3 cellular contexts compared by ENCODE assay signal in the genomic region with DNA sequence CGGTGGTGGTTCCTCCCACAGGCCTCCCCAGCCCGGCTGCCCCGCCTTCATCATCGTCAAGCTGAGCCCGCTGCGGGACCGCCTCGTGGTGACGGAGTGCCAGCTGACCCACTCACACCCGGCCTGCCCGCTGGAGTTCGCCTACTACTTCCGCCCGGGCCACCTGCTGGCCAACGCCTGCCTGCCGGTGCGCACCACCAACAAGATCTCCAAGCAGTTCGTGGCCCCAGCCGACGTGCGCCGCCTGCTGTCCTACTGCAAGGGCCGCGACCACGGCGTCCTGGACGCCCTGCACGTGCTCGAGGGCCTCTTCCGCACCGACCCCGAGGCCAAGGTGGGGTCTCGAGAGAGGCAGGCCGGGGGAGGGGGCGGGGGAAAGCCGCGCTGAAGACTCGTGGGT.
TF ChIP-seq lines count a peak whose summit lies in the region.

No MANE protein-coding gene starts in this region.

TF ChIP-seq in SK-N-SH, 30 proteins besides CTCF, POLR2A, EP300 and RAD21 (continues in another document):
- TF ChIP-seq MXI1 (IDR thresholded peaks at IDR 0.05; ENCODE audit: low read depth, low read length) (no peak), TEAD4 (IDR thresholded peaks at IDR 0.05; ENCODE audit: borderline replicate concordance, insufficient read depth) (no peak), FOXM1 (IDR thresholded peaks at IDR 0.05; ENCODE audit: low read depth) (no peak), ELF1 (IDR thresholded peaks at IDR 0.05) (no peak), NFIC (IDR thresholded peaks at IDR 0.05; ENCODE audit: borderline replicate concordance) (no peak), SIN3A (IDR thresholded peaks at IDR 0.05; ENCODE audit: borderline replicate concordance, low read depth, low read length) (no peak), MEF2A (IDR thresholded peaks at IDR 0.05; ENCODE audit: borderline replicate concordance, low read depth) (no peak), NRF1 (IDR thresholded peaks at IDR 0.05; ENCODE audit: low read depth, low read length) (no peak), RCOR1 (IDR thresholded peaks at IDR 0.05; ENCODE audit: low read length) (no peak), RXRA (IDR thresholded peaks at IDR 0.05; ENCODE audit: borderline replicate concordance, low read depth) (no peak)
- TF ChIP-seq, protein P1, sequence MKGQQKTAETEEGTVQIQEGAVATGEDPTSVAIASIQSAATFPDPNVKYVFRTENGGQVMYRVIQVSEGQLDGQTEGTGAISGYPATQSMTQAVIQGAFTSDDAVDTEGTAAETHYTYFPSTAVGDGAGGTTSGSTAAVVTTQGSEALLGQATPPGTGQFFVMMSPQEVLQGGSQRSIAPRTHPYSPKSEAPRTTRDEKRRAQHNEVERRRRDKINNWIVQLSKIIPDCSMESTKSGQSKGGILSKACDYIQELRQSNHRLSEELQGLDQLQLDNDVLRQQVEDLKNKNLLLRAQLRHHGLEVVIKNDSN (IDR thresholded peaks at IDR 0.05; ENCODE audit: borderline replicate concordance, low read depth): no peak
- TF ChIP-seq, protein P2, sequence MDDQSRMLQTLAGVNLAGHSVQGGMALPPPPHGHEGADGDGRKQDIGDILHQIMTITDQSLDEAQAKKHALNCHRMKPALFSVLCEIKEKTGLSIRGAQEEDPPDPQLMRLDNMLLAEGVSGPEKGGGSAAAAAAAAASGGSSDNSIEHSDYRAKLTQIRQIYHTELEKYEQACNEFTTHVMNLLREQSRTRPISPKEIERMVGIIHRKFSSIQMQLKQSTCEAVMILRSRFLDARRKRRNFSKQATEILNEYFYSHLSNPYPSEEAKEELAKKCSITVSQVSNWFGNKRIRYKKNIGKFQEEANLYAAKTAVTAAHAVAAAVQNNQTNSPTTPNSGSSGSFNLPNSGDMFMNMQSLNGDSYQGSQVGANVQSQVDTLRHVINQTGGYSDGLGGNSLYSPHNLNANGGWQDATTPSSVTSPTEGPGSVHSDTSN (IDR thresholded peaks at IDR 0.05): no peak
- TF ChIP-seq, protein P3, sequence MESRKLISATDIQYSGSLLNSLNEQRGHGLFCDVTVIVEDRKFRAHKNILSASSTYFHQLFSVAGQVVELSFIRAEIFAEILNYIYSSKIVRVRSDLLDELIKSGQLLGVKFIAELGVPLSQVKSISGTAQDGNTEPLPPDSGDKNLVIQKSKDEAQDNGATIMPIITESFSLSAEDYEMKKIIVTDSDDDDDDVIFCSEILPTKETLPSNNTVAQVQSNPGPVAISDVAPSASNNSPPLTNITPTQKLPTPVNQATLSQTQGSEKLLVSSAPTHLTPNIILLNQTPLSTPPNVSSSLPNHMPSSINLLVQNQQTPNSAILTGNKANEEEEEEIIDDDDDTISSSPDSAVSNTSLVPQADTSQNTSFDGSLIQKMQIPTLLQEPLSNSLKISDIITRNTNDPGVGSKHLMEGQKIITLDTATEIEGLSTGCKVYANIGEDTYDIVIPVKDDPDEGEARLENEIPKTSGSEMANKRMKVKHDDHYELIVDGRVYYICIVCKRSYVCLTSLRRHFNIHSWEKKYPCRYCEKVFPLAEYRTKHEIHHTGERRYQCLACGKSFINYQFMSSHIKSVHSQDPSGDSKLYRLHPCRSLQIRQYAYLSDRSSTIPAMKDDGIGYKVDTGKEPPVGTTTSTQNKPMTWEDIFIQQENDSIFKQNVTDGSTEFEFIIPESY (IDR thresholded peaks at IDR 0.05; ENCODE audit: borderline replicate concordance, low read depth): no peak
- TF ChIP-seq, protein P4, sequence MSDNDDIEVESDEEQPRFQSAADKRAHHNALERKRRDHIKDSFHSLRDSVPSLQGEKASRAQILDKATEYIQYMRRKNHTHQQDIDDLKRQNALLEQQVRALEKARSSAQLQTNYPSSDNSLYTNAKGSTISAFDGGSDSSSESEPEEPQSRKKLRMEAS (IDR thresholded peaks at IDR 0.05; ENCODE audit: low read depth): no peak
- TF ChIP-seq, protein P5, sequence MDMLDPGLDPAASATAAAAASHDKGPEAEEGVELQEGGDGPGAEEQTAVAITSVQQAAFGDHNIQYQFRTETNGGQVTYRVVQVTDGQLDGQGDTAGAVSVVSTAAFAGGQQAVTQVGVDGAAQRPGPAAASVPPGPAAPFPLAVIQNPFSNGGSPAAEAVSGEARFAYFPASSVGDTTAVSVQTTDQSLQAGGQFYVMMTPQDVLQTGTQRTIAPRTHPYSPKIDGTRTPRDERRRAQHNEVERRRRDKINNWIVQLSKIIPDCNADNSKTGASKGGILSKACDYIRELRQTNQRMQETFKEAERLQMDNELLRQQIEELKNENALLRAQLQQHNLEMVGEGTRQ (IDR thresholded peaks at IDR 0.05; ENCODE audit: borderline replicate concordance, low read depth, low read length): no peak

TF ChIP-seq in SK-N-SH treated with all-trans-retinoic acid at 6 μM for 48 hours, 23 proteins besides CTCF, POLR2A, EP300 and RAD21:
- TF ChIP-seq GLIS3 (CRISPR knock-in tag; IDR thresholded peaks at IDR 0.05) (no peak), RARB (CRISPR knock-in tag; IDR thresholded peaks at IDR 0.05) (no peak), ZNF70 (CRISPR knock-in tag; IDR thresholded peaks at IDR 0.05) (no peak)

TF ChIP-seq in H1, 55 proteins besides CTCF, POLR2A, EP300 and RAD21:
- TF ChIP-seq, protein P4 (IDR thresholded peaks at IDR 0.05): 0 out of 2 replicates have a peak, but pooled peaks have one; percentile 10
- TF ChIP-seq CBX8 (IDR thresholded peaks at IDR 0.05; ENCODE audit: borderline replicate concordance, low read depth, low read length) (no peak), SP2 (IDR thresholded peaks at IDR 0.05; ENCODE audit: low read length) (no peak), TAF1 (IDR thresholded peaks at IDR 0.05; ENCODE audit: low read depth, low read length) (no peak)
TF ChIP-seq in H1: peak in this region for 1.
